ENCODE assay signal across 1 cellular context in the genomic region with DNA sequence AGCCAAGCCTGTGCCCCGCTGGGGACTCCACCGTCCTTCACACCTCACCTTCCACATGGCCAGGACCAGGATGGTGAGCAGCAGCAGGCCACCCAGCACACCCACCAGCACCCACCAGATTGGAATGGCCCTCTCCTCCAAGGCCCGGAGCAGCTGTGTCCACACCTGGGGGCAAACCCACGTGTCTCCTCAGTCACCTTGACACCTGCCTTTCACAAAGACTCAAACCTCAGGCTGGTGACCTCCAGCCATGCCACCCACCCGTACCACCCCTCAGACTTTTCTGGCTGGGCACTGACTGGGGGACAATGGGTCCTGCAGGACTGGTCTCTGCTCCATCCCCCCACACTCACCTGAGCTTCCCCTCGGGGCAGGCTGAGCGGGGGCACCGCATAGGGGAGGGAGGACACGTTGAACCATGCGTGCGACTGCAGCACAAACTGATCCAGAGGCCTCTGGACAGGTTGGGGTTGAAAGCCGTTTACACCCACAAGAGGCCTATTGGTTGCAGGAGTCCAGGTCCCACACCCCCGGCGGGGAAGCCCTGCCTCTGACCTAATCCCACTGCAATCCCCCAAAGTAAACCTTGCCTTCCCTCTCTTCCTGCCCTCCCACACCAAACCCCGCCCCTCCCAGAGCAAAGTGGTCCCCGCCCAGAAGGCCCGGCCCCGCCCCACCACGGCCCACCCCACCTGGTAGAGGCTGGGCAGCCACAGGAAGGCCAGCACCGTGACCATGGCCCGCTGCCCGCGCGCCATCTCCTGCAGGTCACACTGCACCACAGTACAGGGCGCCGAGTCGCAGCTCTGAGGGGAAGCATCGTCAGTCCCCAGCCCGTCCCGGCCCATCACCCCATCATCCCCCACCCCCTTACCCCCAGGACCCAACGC.
TF ChIP-seq lines count a peak whose summit lies in the region.

No MANE protein-coding gene starts in this region.

TF ChIP-seq in H1, 55 proteins besides CTCF, POLR2A, EP300 and RAD21:
- TF ChIP-seq, protein P1, sequence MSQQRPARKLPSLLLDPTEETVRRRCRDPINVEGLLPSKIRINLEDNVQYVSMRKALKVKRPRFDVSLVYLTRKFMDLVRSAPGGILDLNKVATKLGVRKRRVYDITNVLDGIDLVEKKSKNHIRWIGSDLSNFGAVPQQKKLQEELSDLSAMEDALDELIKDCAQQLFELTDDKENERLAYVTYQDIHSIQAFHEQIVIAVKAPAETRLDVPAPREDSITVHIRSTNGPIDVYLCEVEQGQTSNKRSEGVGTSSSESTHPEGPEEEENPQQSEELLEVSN (IDR thresholded peaks at IDR 0.05): peak; percentile 61
- TF ChIP-seq, protein P2, sequence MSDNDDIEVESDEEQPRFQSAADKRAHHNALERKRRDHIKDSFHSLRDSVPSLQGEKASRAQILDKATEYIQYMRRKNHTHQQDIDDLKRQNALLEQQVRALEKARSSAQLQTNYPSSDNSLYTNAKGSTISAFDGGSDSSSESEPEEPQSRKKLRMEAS (IDR thresholded peaks at IDR 0.05): peak; percentile 74
- TF ChIP-seq ASH2L (IDR thresholded peaks at IDR 0.05; ENCODE audit: low read length): peak; percentile 47
- TF ChIP-seq TBP (IDR thresholded peaks at IDR 0.05; ENCODE audit: low read depth, low read length): no peak
- TF ChIP-seq NANOG (IDR thresholded peaks at IDR 0.05; ENCODE audit: insufficient read depth, low read depth, low read length, poor library complexity, severe bottlenecking): no peak
